Comparison of ENCODE assay signal across 1 cellular context in genomic region chr1:236129315-236129714, GRCh38.
TF ChIP-seq lines count a peak whose summit lies in the region.

No MANE protein-coding gene starts in this region.

TF ChIP-seq in K562, 482 proteins besides CTCF, POLR2A, EP300 and RAD21 (continued from another document):
- TF ChIP-seq THRA (IDR thresholded peaks at IDR 0.05) (no peak), KAT7 (CRISPR knock-in tag; IDR thresholded peaks at IDR 0.05; ENCODE audit: borderline replicate concordance) (no peak), MNT (conservative IDR thresholded peaks at IDR 0.05) (no peak), IRF1 (CRISPR knock-in tag; IDR thresholded peaks at IDR 0.05; ENCODE audit: borderline replicate concordance) (no peak), PRPF4 (IDR thresholded peaks at IDR 0.05; ENCODE audit: insufficient read depth, low read depth, low read length, poor library complexity, severe bottlenecking) (no peak), CBFA2T3 (IDR thresholded peaks at IDR 0.05) (no peak), ZBTB33 (CRISPR knock-in tag; IDR thresholded peaks at IDR 0.05) (no peak), ZNF253 (CRISPR knock-in tag; conservative IDR thresholded peaks at IDR 0.05) (no peak), FOXP4 (CRISPR knock-in tag; IDR thresholded peaks at IDR 0.05; ENCODE audit: borderline replicate concordance) (no peak)
